ENCODE assay signal across 1 cellular context in the genomic region with DNA sequence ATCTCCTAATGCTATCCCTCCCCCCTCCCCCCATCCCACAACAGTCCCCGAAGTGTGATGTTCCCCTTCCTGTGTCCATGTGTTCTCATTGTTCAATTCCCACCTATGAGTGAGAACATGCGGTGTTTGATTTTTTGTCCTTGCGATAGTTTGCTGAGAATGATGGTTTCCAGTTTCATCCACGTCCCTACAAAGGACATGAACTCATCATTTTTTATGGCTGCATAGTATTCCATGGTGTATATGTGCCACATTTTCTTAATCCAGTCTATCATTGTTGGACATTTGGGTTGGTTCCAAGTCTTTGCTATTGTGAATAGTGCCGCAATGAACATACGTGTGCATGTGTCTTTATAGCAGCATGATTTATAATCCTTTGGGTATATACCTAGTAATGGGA.
TF ChIP-seq lines count a peak whose summit lies in the region.
"Not testable (repeated sequence)": the region's sequence is repeated elsewhere in the genome, so short reads cannot be mapped to it uniquely, and the experiment has no call there.

No MANE protein-coding gene starts in this region.

- not testable (repeated sequence) for H3K9me3 ChIP-seq in HEK293 (ENCODE audit: control insufficient read depth, insufficient read depth, low read depth, low read length)

- H3K4me3 ChIP-seq in HEK293 (ENCODE audit: low read depth, low read length) = not testable (repeated sequence)

- peaks cover 0 to 19% of the 10 kb centered on the region in 2 experiments; a peak in 1 of 3 replicates for H3K36me3 ChIP-seq in HEK293 (ENCODE audit: control insufficient read depth in 2 of 2, insufficient read depth in 1 of 2, low read length in 2 of 2)

- TF ChIP-seq CTCF in HEK293 (tag by site-specific recombination; IDR thresholded peaks at IDR 0.05) = not testable (repeated sequence)

- CTCF ChIA-PET in HEK293 (lab: Yijun Ruan, JAX) = not testable (repeated sequence)

- POLR2A ChIA-PET in HEK293 (lab: Yijun Ruan, JAX) = not testable (repeated sequence)

- H3K4me1 ChIP-seq in HEK293 (ENCODE audit: control insufficient read depth, insufficient read depth, low read length) = not testable (repeated sequence)

- not testable (repeated sequence) for H3K27ac ChIP-seq in HEK293 (ENCODE audit: extremely low read depth, low read depth, low read length)

TF ChIP-seq in HEK293, 187 proteins besides CTCF, POLR2A, EP300 and RAD21:
- peak; percentile 92 for TF ChIP-seq ZNF146 (tag by site-specific recombination; IDR thresholded peaks at IDR 0.05)
TF ChIP-seq in HEK293: peak in this region for 1; not testable (repeated sequence) for 186.
